Comparison of ENCODE assay signal across 1 cellular context in the genomic region with DNA sequence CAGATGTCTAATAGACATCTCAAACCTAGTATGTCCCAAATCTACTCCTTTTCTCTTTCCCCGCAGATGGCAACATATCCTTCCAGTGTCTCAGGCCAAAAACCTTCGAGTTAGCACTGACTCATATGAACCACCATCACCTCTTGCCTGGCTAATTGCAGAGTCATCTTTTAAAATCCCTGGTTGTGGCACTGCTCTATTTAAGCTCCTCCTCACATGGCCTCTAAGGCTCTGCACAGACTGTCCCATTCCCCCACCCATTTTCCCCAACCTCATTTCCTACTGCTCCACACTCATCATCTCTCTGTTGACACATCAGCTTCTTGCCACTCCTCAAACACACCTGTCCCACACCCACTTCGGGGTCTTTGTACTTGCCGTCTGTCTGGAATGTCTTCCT.
TF ChIP-seq lines count a peak whose summit lies in the region.

No MANE protein-coding gene starts in this region.

TF ChIP-seq in IMR-90, 13 proteins besides CTCF, POLR2A, EP300 and RAD21:
- TF ChIP-seq SMC3 (IDR thresholded peaks at IDR 0.05; ENCODE audit: low read depth, low read length), result peak; percentile 13; the same call in 1 of the 2 replicates
- no peak for TF ChIP-seq CEBPB (IDR thresholded peaks at IDR 0.05; ENCODE audit: low read depth, low read length)
- no peak for TF ChIP-seq BHLHE40 (IDR thresholded peaks at IDR 0.05; ENCODE audit: low read depth, low read length)
- peak; percentile 55 for TF ChIP-seq NFE2L2 (IDR thresholded peaks at IDR 0.05; ENCODE audit: low read depth, low read length)
- TF ChIP-seq FOS (IDR thresholded peaks at IDR 0.05; ENCODE audit: low read depth, low read length), result no peak
- TF ChIP-seq MAFK (IDR thresholded peaks at IDR 0.05; ENCODE audit: low read depth, low read length), result 0 out of 2 replicates have a peak, but pooled peaks have one; percentile 45
